ENCODE assay signal across 23 cellular contexts in genomic region chr2:80014637-80015036, GRCh38.
"Had no signal": no experiment of that assay in that cellular context is flagged by ENCODE, and none has a peak within 500 bp of the region (broad histone marks: within the 10 kb centered on the region; RNA-seq: fewer than 3 reads in every experiment).

No MANE protein-coding gene starts in this region.

- H3K4me1 ChIP-seq: esophagus muscularis mucosa, heart left ventricle, left ventricle myocardium inferior, stomach had no signal

- H3K9me3 ChIP-seq: esophagus muscularis mucosa, heart left ventricle, left ventricle myocardium inferior, ovary, stomach, thoracic aorta, transverse colon had no signal

- H2AFZ ChIP-seq: neural progenitor cell had no signal

- ATAC-seq: effector memory CD8-positive, alpha-beta T cell; heart left ventricle; left cardiac atrium; natural killer cell treated with Interleukin-12 subunit alpha and Interleukin-12 subunit beta and Interleukin-15 and Interleukin-18, amount 100 ng/mL, for 72 hours; right cardiac atrium had no signal

- H3K27ac Mint-ChIP-seq: effector memory CD8-positive, alpha-beta T cell; natural killer cell treated with Interleukin-12 subunit alpha and Interleukin-12 subunit beta and Interleukin-15 and Interleukin-18, amount 100 ng/mL, for 72 hours; neural progenitor cell had no signal

- H3K9ac ChIP-seq: neural progenitor cell had no signal

- H3K27me3 Mint-ChIP-seq: effector memory CD8-positive, alpha-beta T cell; natural killer cell treated with Interleukin-12 subunit alpha and Interleukin-12 subunit beta and Interleukin-15 and Interleukin-18, amount 100 ng/mL, for 72 hours had no signal

- H3K36me3 Mint-ChIP-seq: natural killer cell treated with Interleukin-12 subunit alpha and Interleukin-12 subunit beta and Interleukin-15 and Interleukin-18, amount 100 ng/mL, for 72 hours; neural progenitor cell had no signal

- H3K4me3 ChIP-seq: esophagus muscularis mucosa, heart left ventricle, left ventricle myocardium inferior, lung, neural progenitor cell, ovary, stomach, thoracic aorta, transverse colon had no signal

- H3K36me3 ChIP-seq: esophagus muscularis mucosa, heart left ventricle, left ventricle myocardium inferior, neural progenitor cell, ovary, stomach, thoracic aorta, transverse colon had no signal

- H3K27ac ChIP-seq: epithelial cell of prostate, esophagus muscularis mucosa, heart left ventricle, left ventricle myocardium inferior, neural progenitor cell, ovary, stomach, thoracic aorta, transverse colon had no signal

- H3K4me2 ChIP-seq: neural progenitor cell had no signal

- DNase-seq: cortex of kidney; effector memory CD8-positive, alpha-beta T cell; heart left ventricle; hippocampal formation; left cardiac atrium; left ventricle myocardium inferior; mesenchymal stem cell; midbrain; nucleus accumbens; ovary; right cardiac atrium; small intestine; stimulated activated CD4-positive, alpha-beta T cell treated with anti-CD3 and anti-CD28 coated beads, Interleukin-12 subunit alpha, Interleukin-12 subunit beta, amount 100 ng/mL, for 4 hours; stimulated activated naive CD4-positive, alpha-beta T cell; stomach; substantia nigra; transverse colon had no signal

- H3K9me3 Mint-ChIP-seq: neural progenitor cell had no signal

- H3K4me3 Mint-ChIP-seq: effector memory CD8-positive, alpha-beta T cell; natural killer cell treated with Interleukin-12 subunit alpha and Interleukin-12 subunit beta and Interleukin-15 and Interleukin-18, amount 100 ng/mL, for 72 hours; neural progenitor cell had no signal

- H3K27me3 ChIP-seq: esophagus muscularis mucosa, heart left ventricle, neural progenitor cell, ovary, stomach, transverse colon had no signal
